14 cellular contexts compared by ENCODE assay signal in genomic region chr4:74628808-74629616, GRCh38.
DNase-seq lines count a peak whose midpoint lies in the region; ATAC-seq and TF ChIP-seq lines count a peak whose summit lies in the region.
"Had no signal": no experiment of that assay in that cellular context is flagged by ENCODE, and none has a peak within 500 bp of the region (broad histone marks: within the 10 kb centered on the region; RNA-seq: fewer than 3 reads in every experiment).

No MANE protein-coding gene starts in this region.

- no peak for TF ChIP-seq CTCF in coronary artery (IDR thresholded peaks at IDR 0.05)

- H3K27ac ChIP-seq in coronary artery = no peak overlapping the region
- H3K27ac ChIP-seq: thyroid gland had no signal

- ATAC-seq in HG02938 (IDR thresholded peaks at IDR 0.05; ENCODE audit: unreplicated experiment) (peak; percentile 48), HG02970 (IDR thresholded peaks at IDR 0.05; ENCODE audit: low FRiP score, unreplicated experiment) (no peak)

- DNase-seq in CD1c-positive myeloid dendritic cell (ENCODE audit: extremely low spot score) (peak; percentile 89), OCI-M1 (lab: John Stamatoyannopoulos, UW) (peak; percentile 84), globus pallidus (ENCODE audit: low spot score) (peak; percentile 8), HuH-7.5 (ENCODE audit: low spot score) (no peak), coronary artery (ENCODE audit: low spot score) (no peak)
- no peak for DNase-seq in activated T-cell treated with anti-CD3 and anti-CD28 coated beads, Interleukin-2, amount 50 U/mL, for 1 hour
- DNase-seq: anterior cingulate cortex, endodermal cell, NCI-H1048, NCI-H526, T-helper 2 cell, thyroid gland had no signal

- H3K4me3 ChIP-seq in coronary artery = no peak overlapping the region
- H3K4me3 ChIP-seq: thyroid gland had no signal

Comparison
In these comparisons a context has a peak if more than half of its experiments do, and no peak if none do; other contexts are left out.
1. DNase-seq: peak in CD1c-positive myeloid dendritic cell (single experiment), OCI-M1 (single experiment) and globus pallidus (single experiment); none in HuH-7.5 (single experiment), coronary artery (single experiment) and activated T-cell treated with anti-CD3 and anti-CD28 coated beads, Interleukin-2, amount 50 U/mL, for 1 hour (single experiment).